2 cellular contexts compared by ENCODE assay signal in the genomic region with DNA sequence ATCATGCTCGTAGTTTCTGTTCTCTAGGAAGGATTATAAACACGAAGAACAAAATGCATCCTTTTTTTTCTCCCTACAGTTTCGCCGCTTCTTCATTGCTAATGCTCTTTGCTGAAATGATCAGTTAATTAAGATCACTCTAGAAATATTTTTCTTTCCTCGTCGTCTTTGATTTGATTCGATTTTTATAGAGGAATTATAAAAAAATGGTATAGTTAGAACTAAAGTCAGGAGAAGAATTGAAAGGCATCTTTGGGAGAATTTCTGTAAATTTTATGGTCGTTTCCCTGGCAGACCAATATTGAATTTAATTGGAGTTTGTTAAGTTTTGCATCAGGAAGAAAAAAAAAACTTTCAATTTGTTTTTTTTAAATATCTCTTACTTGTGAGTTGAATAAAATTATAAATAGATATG.
TF ChIP-seq lines count a peak whose summit lies in the region.

No MANE protein-coding gene starts in this region.

TF ChIP-seq in SK-N-SH, 30 proteins besides CTCF, POLR2A, EP300 and RAD21 (continued from another document):
- TF ChIP-seq, protein P1, sequence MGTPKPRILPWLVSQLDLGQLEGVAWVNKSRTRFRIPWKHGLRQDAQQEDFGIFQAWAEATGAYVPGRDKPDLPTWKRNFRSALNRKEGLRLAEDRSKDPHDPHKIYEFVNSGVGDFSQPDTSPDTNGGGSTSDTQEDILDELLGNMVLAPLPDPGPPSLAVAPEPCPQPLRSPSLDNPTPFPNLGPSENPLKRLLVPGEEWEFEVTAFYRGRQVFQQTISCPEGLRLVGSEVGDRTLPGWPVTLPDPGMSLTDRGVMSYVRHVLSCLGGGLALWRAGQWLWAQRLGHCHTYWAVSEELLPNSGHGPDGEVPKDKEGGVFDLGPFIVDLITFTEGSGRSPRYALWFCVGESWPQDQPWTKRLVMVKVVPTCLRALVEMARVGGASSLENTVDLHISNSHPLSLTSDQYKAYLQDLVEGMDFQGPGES (IDR thresholded peaks at IDR 0.05; ENCODE audit: low read depth, low read length), result no peak
- TF ChIP-seq YY1 (IDR thresholded peaks at IDR 0.05; ENCODE audit: low read depth), result no peak
- TF ChIP-seq TAF1 (IDR thresholded peaks at IDR 0.05; ENCODE audit: borderline replicate concordance, low read depth, low read length), result no peak
- no peak for TF ChIP-seq SIN3A (IDR thresholded peaks at IDR 0.05; ENCODE audit: borderline replicate concordance, low read depth, low read length)
- TF ChIP-seq FOXM1 (IDR thresholded peaks at IDR 0.05; ENCODE audit: low read depth), result no peak
- no peak for TF ChIP-seq JUND (IDR thresholded peaks at IDR 0.05)

TF ChIP-seq in SK-N-SH treated with all-trans-retinoic acid at 6 μM for 48 hours, 23 proteins besides CTCF, POLR2A, EP300 and RAD21 (continued from another document):
- TF ChIP-seq, protein P2, sequence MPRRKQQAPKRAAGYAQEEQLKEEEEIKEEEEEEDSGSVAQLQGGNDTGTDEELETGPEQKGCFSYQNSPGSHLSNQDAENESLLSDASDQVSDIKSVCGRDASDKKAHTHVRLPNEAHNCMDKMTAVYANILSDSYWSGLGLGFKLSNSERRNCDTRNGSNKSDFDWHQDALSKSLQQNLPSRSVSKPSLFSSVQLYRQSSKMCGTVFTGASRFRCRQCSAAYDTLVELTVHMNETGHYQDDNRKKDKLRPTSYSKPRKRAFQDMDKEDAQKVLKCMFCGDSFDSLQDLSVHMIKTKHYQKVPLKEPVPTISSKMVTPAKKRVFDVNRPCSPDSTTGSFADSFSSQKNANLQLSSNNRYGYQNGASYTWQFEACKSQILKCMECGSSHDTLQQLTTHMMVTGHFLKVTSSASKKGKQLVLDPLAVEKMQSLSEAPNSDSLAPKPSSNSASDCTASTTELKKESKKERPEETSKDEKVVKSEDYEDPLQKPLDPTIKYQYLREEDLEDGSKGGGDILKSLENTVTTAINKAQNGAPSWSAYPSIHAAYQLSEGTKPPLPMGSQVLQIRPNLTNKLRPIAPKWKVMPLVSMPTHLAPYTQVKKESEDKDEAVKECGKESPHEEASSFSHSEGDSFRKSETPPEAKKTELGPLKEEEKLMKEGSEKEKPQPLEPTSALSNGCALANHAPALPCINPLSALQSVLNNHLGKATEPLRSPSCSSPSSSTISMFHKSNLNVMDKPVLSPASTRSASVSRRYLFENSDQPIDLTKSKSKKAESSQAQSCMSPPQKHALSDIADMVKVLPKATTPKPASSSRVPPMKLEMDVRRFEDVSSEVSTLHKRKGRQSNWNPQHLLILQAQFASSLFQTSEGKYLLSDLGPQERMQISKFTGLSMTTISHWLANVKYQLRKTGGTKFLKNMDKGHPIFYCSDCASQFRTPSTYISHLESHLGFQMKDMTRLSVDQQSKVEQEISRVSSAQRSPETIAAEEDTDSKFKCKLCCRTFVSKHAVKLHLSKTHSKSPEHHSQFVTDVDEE (CRISPR knock-in tag; IDR thresholded peaks at IDR 0.05), result no peak
- no peak for TF ChIP-seq ZNF8 (CRISPR knock-in tag; IDR thresholded peaks at IDR 0.05)
- TF ChIP-seq, protein P3, sequence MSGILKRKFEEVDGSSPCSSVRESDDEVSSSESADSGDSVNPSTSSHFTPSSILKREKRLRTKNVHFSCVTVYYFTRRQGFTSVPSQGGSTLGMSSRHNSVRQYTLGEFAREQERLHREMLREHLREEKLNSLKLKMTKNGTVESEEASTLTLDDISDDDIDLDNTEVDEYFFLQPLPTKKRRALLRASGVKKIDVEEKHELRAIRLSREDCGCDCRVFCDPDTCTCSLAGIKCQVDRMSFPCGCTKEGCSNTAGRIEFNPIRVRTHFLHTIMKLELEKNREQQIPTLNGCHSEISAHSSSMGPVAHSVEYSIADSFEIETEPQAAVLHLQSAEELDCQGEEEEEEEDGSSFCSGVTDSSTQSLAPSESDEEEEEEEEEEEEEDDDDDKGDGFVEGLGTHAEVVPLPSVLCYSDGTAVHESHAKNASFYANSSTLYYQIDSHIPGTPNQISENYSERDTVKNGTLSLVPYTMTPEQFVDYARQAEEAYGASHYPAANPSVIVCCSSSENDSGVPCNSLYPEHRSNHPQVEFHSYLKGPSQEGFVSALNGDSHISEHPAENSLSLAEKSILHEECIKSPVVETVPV (CRISPR knock-in tag; IDR thresholded peaks at IDR 0.05), result no peak
- TF ChIP-seq CSDC2 (CRISPR knock-in tag; IDR thresholded peaks at IDR 0.05), result no peak
- no peak for TF ChIP-seq TCF4 (CRISPR knock-in tag; IDR thresholded peaks at IDR 0.05; ENCODE audit: borderline replicate concordance)
- TF ChIP-seq ESRRG (CRISPR knock-in tag; IDR thresholded peaks at IDR 0.05), result no peak
- TF ChIP-seq OSR1 (CRISPR knock-in tag; IDR thresholded peaks at IDR 0.05), result no peak
- no peak for TF ChIP-seq ARNTL (CRISPR knock-in tag; IDR thresholded peaks at IDR 0.05; ENCODE audit: borderline replicate concordance, low read depth)
